Comparison of ENCODE assay signal across 1 cellular context in genomic region chr6:156942266-156942665, GRCh38.
TF ChIP-seq lines count a peak whose summit lies in the region.

No MANE protein-coding gene starts in this region.

TF ChIP-seq in A549, 52 proteins besides CTCF, POLR2A, EP300 and RAD21 (continued from another document):
- TF ChIP-seq HMGXB4 (CRISPR knock-in tag; IDR thresholded peaks at IDR 0.05; ENCODE audit: borderline replicate concordance) (no peak), HOXB5 (CRISPR knock-in tag; IDR thresholded peaks at IDR 0.05) (no peak)
